ENCODE assay signal across 20 cellular contexts in genomic region chr9:114919611-114920010, GRCh38. TPM values are rescaled to one million over a fixed set of nuclear protein-coding genes. Genes with fewer than 3 reads are reported as not detected.
DNase-seq lines count a peak whose midpoint lies in the region; ATAC-seq and TF ChIP-seq lines count a peak whose summit lies in the region.
"Had no signal": no experiment of that assay in that cellular context is flagged by ENCODE, and none has a peak within 500 bp of the region (broad histone marks: within the 10 kb centered on the region; RNA-seq: fewer than 3 reads in every experiment).

No MANE protein-coding gene starts in this region.

- no peak overlapping the region for H2AFZ ChIP-seq in DND-41 (ENCODE audit: low read depth, low read length)
- H2AFZ ChIP-seq in trophoblast cell (ENCODE audit: insufficient read depth, low read length, poor library complexity) = no peak overlapping the region

- H3K4me1 ChIP-seq in DND-41 (ENCODE audit: insufficient read depth, low read length) (peaks cover 7% of the 10 kb centered on the region), trophoblast cell (ENCODE audit: control insufficient read depth in 1 of 2, insufficient read depth in 2 of 2, low read length in 2 of 2) (peaks cover 8% of the 10 kb centered on the region in 2 experiments), endodermal cell (ENCODE audit: control insufficient read depth, insufficient read depth, low read length) (peaks cover 4% of the 10 kb centered on the region)
- H3K4me1 ChIP-seq: uterus had no signal

- peak overlapping the region; percentile 27 for H3K4me3 Mint-ChIP-seq in activated T-cell treated with anti-CD3 and anti-CD28 coated beads, Interleukin-2, amount 50 U/mL, for 24 hours
- H3K4me3 Mint-ChIP-seq in activated CD8-positive, alpha-beta T cell treated with anti-CD3 and anti-CD28 coated beads, Interleukin-2, amount 10 ng/mL, durations not matched to agents 7 days and 5 days = no peak overlapping the region
- no peak overlapping the region for H3K4me3 Mint-ChIP-seq in endodermal cell
- H3K4me3 Mint-ChIP-seq: IgD-negative memory B cell, neural crest cell had no signal

- TF ChIP-seq CTCF in DND-41 (IDR thresholded peaks at IDR 0.05; ENCODE audit: borderline replicate concordance, extremely low read depth, low read length, poor library complexity, severe bottlenecking) (no peak), endodermal cell (conservative IDR thresholded peaks at IDR 0.05) (no peak)

- H3K79me2 ChIP-seq in DND-41 (ENCODE audit: insufficient read depth, low read length) (peaks cover 48% of the 10 kb centered on the region), trophoblast cell (ENCODE audit: control insufficient read depth, insufficient read depth, low read length, poor library complexity) (peaks cover 2% of the 10 kb centered on the region)

- peaks cover 95% of the 10 kb centered on the region for H3K36me3 Mint-ChIP-seq in activated T-cell treated with anti-CD3 and anti-CD28 coated beads, Interleukin-2, amount 50 U/mL, for 24 hours (ENCODE audit: low read depth)
- peaks cover 93% of the 10 kb centered on the region for H3K36me3 Mint-ChIP-seq in activated CD8-positive, alpha-beta T cell treated with anti-CD3 and anti-CD28 coated beads, Interleukin-2, amount 10 ng/mL, durations not matched to agents 7 days and 5 days (ENCODE audit: low read depth)
- H3K36me3 Mint-ChIP-seq in endodermal cell (ENCODE audit: low read depth) = no peaks in the 10 kb centered on the region

- POLR2A ChIA-PET in activated CD8-positive, alpha-beta T cell treated with anti-CD3 and anti-CD28 coated beads, Interleukin-2, amount 10 ng/mL, durations not matched to agents 7 days and 5 days (lab: Charles Lee) = interaction anchor here (0.9 to 1.1 kb wide), 3 partner anchors 9 to 41 kb away, joined by 3 read pairs; partner anchors contain the start of gene TNFSF8

- no CpG with 5 or more reads among the region's 4 CpGs for WGBS in trophoblast cell (ENCODE audit: extremely low coverage, insufficient coverage, insufficient read length)
- WGBS in endodermal cell (ENCODE audit: insufficient coverage in 1 of 2, insufficient read length in 1 of 2), 2 experiments = 92 to 100% methylated on average over 1 to 4 of the region's 4 CpGs

- H3K27ac Mint-ChIP-seq in activated T-cell treated with anti-CD3 and anti-CD28 coated beads, Interleukin-2, amount 50 U/mL, for 24 hours = peak overlapping the region; percentile 87
- peak overlapping the region; percentile 35 for H3K27ac Mint-ChIP-seq in activated CD8-positive, alpha-beta T cell treated with anti-CD3 and anti-CD28 coated beads, Interleukin-2, amount 10 ng/mL, durations not matched to agents 7 days and 5 days
- H3K27ac Mint-ChIP-seq in endodermal cell = no peak overlapping the region
- H3K27ac Mint-ChIP-seq: IgD-negative memory B cell had no signal

- H3K9me3 Mint-ChIP-seq in activated T-cell treated with anti-CD3 and anti-CD28 coated beads, Interleukin-2, amount 50 U/mL, for 24 hours = no peaks in the 10 kb centered on the region
- no peaks in the 10 kb centered on the region for H3K9me3 Mint-ChIP-seq in activated CD8-positive, alpha-beta T cell treated with anti-CD3 and anti-CD28 coated beads, Interleukin-2, amount 10 ng/mL, durations not matched to agents 7 days and 5 days (ENCODE audit: insufficient read depth)
- no peaks in the 10 kb centered on the region for H3K9me3 Mint-ChIP-seq in endodermal cell
- H3K9me3 Mint-ChIP-seq: IgD-negative memory B cell, neural crest cell had no signal

- H3K18ac ChIP-seq in trophoblast cell (ENCODE audit: low read length) = no peak overlapping the region

- H2BK12ac ChIP-seq in trophoblast cell (ENCODE audit: low read length) = peak overlapping the region; percentile 29

- no peaks in the 10 kb centered on the region for H3K27me3 ChIP-seq in DND-41 (ENCODE audit: insufficient read depth, low read length, poor library complexity)
- no peaks in the 10 kb centered on the region for H3K27me3 ChIP-seq in trophoblast cell (ENCODE audit: insufficient read depth, low read length)
- peaks cover 56% of the 10 kb centered on the region for H3K27me3 ChIP-seq in endodermal cell (ENCODE audit: control insufficient read depth, insufficient read depth, low read length, poor library complexity, severe bottlenecking)
- H3K27me3 ChIP-seq: uterus had no signal

- H3K4me2 ChIP-seq in DND-41 (ENCODE audit: insufficient read depth, low read length) = no peak overlapping the region
- no peak overlapping the region for H3K4me2 ChIP-seq in trophoblast cell (ENCODE audit: low read length)

- no peak for DNase-seq in activated T-cell treated with anti-CD3 and anti-CD28 coated beads, Interleukin-2, amount 50 U/mL, for 24 hours
- no peak for DNase-seq in activated T-cell treated with anti-CD3 and anti-CD28 coated beads, Interleukin-2, amount 50 U/mL, for 1 hour
- DNase-seq in DND-41 (no peak), trophoblast cell (no peak), endodermal cell (no peak), NCI-H128 (lab: John Stamatoyannopoulos, UW; ENCODE audit: unreplicated experiment) (no peak)
- no peak for DNase-seq in activated CD8-positive, alpha-beta T cell treated with anti-CD3 and anti-CD28 coated beads, Interleukin-2, amount 10 ng/mL, durations not matched to agents 7 days and 5 days
- DNase-seq: activated CD8-positive, alpha-beta memory T cell treated with anti-CD3 and anti-CD28 coated beads, Interleukin-2, amount 50 U/mL, for 48 hours; anterior cingulate cortex; cortex of kidney; erythroblast; glutamatergic neuron; HCEC 1CT; NCI-H2081; right cardiac atrium; SHP77 treated with DMSO at 0.1 percent for 48 hours; uterus had no signal

- H3K27me3 Mint-ChIP-seq in activated T-cell treated with anti-CD3 and anti-CD28 coated beads, Interleukin-2, amount 50 U/mL, for 24 hours = no peaks in the 10 kb centered on the region
- no peaks in the 10 kb centered on the region for H3K27me3 Mint-ChIP-seq in activated CD8-positive, alpha-beta T cell treated with anti-CD3 and anti-CD28 coated beads, Interleukin-2, amount 10 ng/mL, durations not matched to agents 7 days and 5 days (ENCODE audit: low read depth)
- H3K27me3 Mint-ChIP-seq in endodermal cell (ENCODE audit: insufficient read depth) = peaks cover 95% of the 10 kb centered on the region

- no peak overlapping the region for H4K12ac ChIP-seq in trophoblast cell (ENCODE audit: low read depth, low read length)

- H3K4ac ChIP-seq in trophoblast cell (ENCODE audit: low read depth, low read length) = no peak overlapping the region

- peak overlapping the region; percentile 79 for H3K14ac ChIP-seq in trophoblast cell (ENCODE audit: low read length)

- no peak overlapping the region for H2BK120ac ChIP-seq in trophoblast cell (ENCODE audit: insufficient read depth, low read length, poor library complexity)

- H4K8ac ChIP-seq in trophoblast cell (ENCODE audit: low read depth, low read length) = no peak overlapping the region

- H3K4me3 ChIP-seq in DND-41 (ENCODE audit: low read depth in 1 of 2, low read length in 2 of 2) = no peak overlapping the region
- no peak overlapping the region for H3K4me3 ChIP-seq in trophoblast cell (ENCODE audit: low read depth, low read length)
- no peak overlapping the region for H3K4me3 ChIP-seq in endodermal cell (ENCODE audit: low read length)
- H3K4me3 ChIP-seq: uterus had no signal

- peaks cover 95% of the 10 kb centered on the region for H3K4me1 Mint-ChIP-seq in activated T-cell treated with anti-CD3 and anti-CD28 coated beads, Interleukin-2, amount 50 U/mL, for 24 hours (ENCODE audit: low read depth)
- H3K4me1 Mint-ChIP-seq in activated CD8-positive, alpha-beta T cell treated with anti-CD3 and anti-CD28 coated beads, Interleukin-2, amount 10 ng/mL, durations not matched to agents 7 days and 5 days (ENCODE audit: low read depth) = peaks cover 86% of the 10 kb centered on the region
- peaks cover 15% of the 10 kb centered on the region for H3K4me1 Mint-ChIP-seq in endodermal cell
- H3K4me1 Mint-ChIP-seq: neural crest cell had no signal

- no peak overlapping the region for H2AK5ac ChIP-seq in trophoblast cell (ENCODE audit: low read length)

- H3K79me1 ChIP-seq in trophoblast cell (ENCODE audit: low read length) = peaks cover 8% of the 10 kb centered on the region

- H3K27ac ChIP-seq in DND-41 (ENCODE audit: low read length) (peak overlapping the region; percentile 24; the same call in 1 of the 2 replicates), trophoblast cell (ENCODE audit: low read depth, low read length) (no peak overlapping the region), endodermal cell (ENCODE audit: low read depth, low read length) (no peak overlapping the region)
- H3K27ac ChIP-seq: uterus had no signal

- H3K23ac ChIP-seq in trophoblast cell (ENCODE audit: low read length) = no peak overlapping the region

- no peak overlapping the region for H2BK5ac ChIP-seq in trophoblast cell (ENCODE audit: low read depth, low read length, poor library complexity)

- H3K9me3 ChIP-seq in DND-41 (ENCODE audit: insufficient read depth, low read length, severe bottlenecking) (no peaks in the 10 kb centered on the region), trophoblast cell (ENCODE audit: insufficient read depth, low read depth, low read length) (no peaks in the 10 kb centered on the region), endodermal cell (ENCODE audit: control insufficient read depth, low read length) (no peaks in the 10 kb centered on the region)
- H3K9me3 ChIP-seq: uterus had no signal

- H3K36me3 ChIP-seq in DND-41 (ENCODE audit: insufficient read depth, low read length) = peaks cover 37% of the 10 kb centered on the region
- no peaks in the 10 kb centered on the region for H3K36me3 ChIP-seq in trophoblast cell (ENCODE audit: control insufficient read depth in 1 of 2, insufficient read depth in 2 of 2, low read length in 2 of 2)
- H3K36me3 ChIP-seq in endodermal cell (ENCODE audit: control insufficient read depth, insufficient read depth, low read length) = no peaks in the 10 kb centered on the region
- H3K36me3 ChIP-seq: uterus had no signal

- H3K9ac ChIP-seq in DND-41 (ENCODE audit: low read depth, low read length) = no peak overlapping the region
- H3K9ac ChIP-seq in trophoblast cell (ENCODE audit: low read length) = no peak overlapping the region
- no peak overlapping the region for H3K9ac ChIP-seq in endodermal cell (ENCODE audit: extremely low read depth, low read length, poor library complexity, severe bottlenecking)

- CTCF ChIA-PET in activated CD8-positive, alpha-beta T cell treated with anti-CD3 and anti-CD28 coated beads, Interleukin-2, amount 10 ng/mL, durations not matched to agents 7 days and 5 days (lab: Charles Lee) = interaction anchor here (0.6 to 4.4 kb wide), 8 partner anchors 10 to 266 kb away, joined by 3 to 34 read pairs (median 6); partner anchors contain the start of gene TNFSF8

- H4K91ac ChIP-seq in trophoblast cell (ENCODE audit: low read depth, low read length) = no peak overlapping the region

- ATAC-seq in DND-41 (ENCODE audit: insufficient read depth, low read depth) (no peak), SK-N-SH treated with all-trans-retinoic acid at 6 μM for 48 hours (no peak)
- no peak for ATAC-seq in activated CD8-positive, alpha-beta T cell treated with anti-CD3 and anti-CD28 coated beads, Interleukin-2, amount 10 ng/mL, durations not matched to agents 7 days and 5 days
- ATAC-seq: right cardiac atrium had no signal

- H4K20me1 ChIP-seq in DND-41 (ENCODE audit: insufficient read depth, low read length) = no peaks in the 10 kb centered on the region

RNA-seq across cellular contexts. Expression of gene TNFSF8, which starts 10.8 kb away (rescaled TPM):
- 10 to 100 TPM; 52.6 to 55.3 TPM for total RNA-seq in activated CD8-positive, alpha-beta T cell treated with anti-CD3 and anti-CD28 coated beads, Interleukin-2, amount 10 ng/mL, durations not matched to agents 7 days and 5 days
- polyA plus RNA-seq in trophoblast cell (2013) = 1.1 and 1.8 TPM in 2 replicates
- not detected for total RNA-seq in endodermal cell
- not detected for polyA plus RNA-seq in endodermal cell (2013, experiment 1 of 2)
- polyA plus RNA-seq in endodermal cell (2013, experiment 2 of 2) = not detected
- total RNA-seq: neural crest cell had no signal

Comparison
In these comparisons a context has a peak if more than half of its experiments do, and no peak if none do; other contexts are left out.
1. RNA of gene TNFSF8, which starts 10.8 kb away (total RNA-seq): 52.6 to 55.3 TPM in activated CD8-positive, alpha-beta T cell treated with anti-CD3 and anti-CD28 coated beads, Interleukin-2, amount 10 ng/mL, durations not matched to agents 7 days and 5 days; not detected in endodermal cell; every median in the first group is over 10 times any median in the second.